Comparison of ENCODE assay signal across 25 cellular contexts in genomic region chr19:8337728-8338127, GRCh38.
"Had no signal": no experiment of that assay in that cellular context is flagged by ENCODE, and none has a peak within 500 bp of the region (broad histone marks: within the 10 kb centered on the region; RNA-seq: fewer than 3 reads in every experiment).

No MANE protein-coding gene starts in this region.

- DNase-seq: activated CD4-positive, alpha-beta memory T cell treated with anti-CD3 and anti-CD28 coated beads for 36 hours; activated CD4-positive, alpha-beta T cell treated with anti-CD3 and anti-CD28 coated beads, Interleukin-2, amount 10 ng/mL, durations not matched to agents 24 days and 14 days; activated CD4-positive, CD25-positive, alpha-beta regulatory T cell treated with anti-CD3 and anti-CD28 coated beads, Interleukin-2, amount 50 U/mL, for 72 hours; activated CD8-positive, alpha-beta memory T cell treated with anti-CD3 and anti-CD28 coated beads, Interleukin-2, amount 50 U/mL, for 4 hours; activated effector memory CD4-positive, alpha-beta T cell treated with anti-CD3 and anti-CD28 coated beads, Interleukin-2, amount 50 U/mL, for 16 hours; activated naive CD4-positive, alpha-beta T cell treated with anti-CD3 and anti-CD28 coated beads, Interleukin-2, amount 10 ng/mL, durations not matched to agents 7 days and 5 days; activated naive CD8-positive, alpha-beta T cell treated with anti-CD3 and anti-CD28 coated beads, Interleukin-2, amount 10 ng/mL, durations not matched to agents 7 days and 5 days; activated T-cell treated with anti-CD3 and anti-CD28 coated beads, Interleukin-2, amount 50 U/mL, for 1 hour; effector memory CD8-positive, alpha-beta T cell; foreskin fibroblast; kidney glomerular epithelial cell; left ventricle myocardium superior; nephron progenitor cell; right cardiac atrium; stimulated activated CD4-positive, alpha-beta T cell treated with anti-CD3 and anti-CD28 coated beads, Interleukin-2, amount 100 ng/mL, for 48 hours; substantia nigra; T-helper 2 cell; upper lobe of right lung had no signal

- H3K4me1 Mint-ChIP-seq: brain had no signal

- H3K27ac Mint-ChIP-seq: activated CD4-positive, alpha-beta memory T cell treated with anti-CD3 and anti-CD28 coated beads for 36 hours; activated CD4-positive, alpha-beta T cell treated with anti-CD3 and anti-CD28 coated beads, Interleukin-2, amount 10 ng/mL, durations not matched to agents 24 days and 14 days; activated naive CD4-positive, alpha-beta T cell treated with anti-CD3 and anti-CD28 coated beads, Interleukin-2, amount 10 ng/mL, durations not matched to agents 7 days and 5 days; activated naive CD8-positive, alpha-beta T cell treated with anti-CD3 and anti-CD28 coated beads, Interleukin-2, amount 10 ng/mL, durations not matched to agents 7 days and 5 days; activated T-helper 1 cell treated with anti-CD3 and anti-CD28 coated beads, Interleukin-12 subunit alpha, Interleukin-12 subunit beta, Interleukin-2, Interleukin-4 antibody, amounts not matched to agents 30 ng/mL and 10 ng/mL and 1 ng/mL, durations not matched to agents 14 hours and 24 hours and 36 hours; brain; effector memory CD8-positive, alpha-beta T cell; nephron progenitor cell; stimulated activated naive CD8-positive, alpha-beta T cell treated with anti-CD3 and anti-CD28 coated beads, Interleukin-15, Interleukin-2, amounts not matched to agents 100 ng/mL and 50 ng/mL, for 24 hours had no signal

- H3K36me3 ChIP-seq: ascending aorta, cardiac muscle cell had no signal

- ATAC-seq: effector memory CD8-positive, alpha-beta T cell; esophagus mucosa; left ventricle myocardium superior; right cardiac atrium; upper lobe of right lung had no signal

- H3K4me3 ChIP-seq: ascending aorta, cardiac muscle cell, coronary artery, upper lobe of right lung had no signal

- H3K9me3 Mint-ChIP-seq: activated CD4-positive, alpha-beta memory T cell treated with anti-CD3 and anti-CD28 coated beads for 36 hours; activated CD4-positive, alpha-beta T cell treated with anti-CD3 and anti-CD28 coated beads, Interleukin-2, amount 10 ng/mL, durations not matched to agents 24 days and 14 days; activated naive CD4-positive, alpha-beta T cell treated with anti-CD3 and anti-CD28 coated beads, Interleukin-2, amount 10 ng/mL, durations not matched to agents 7 days and 5 days; activated naive CD8-positive, alpha-beta T cell treated with anti-CD3 and anti-CD28 coated beads, Interleukin-2, amount 10 ng/mL, durations not matched to agents 7 days and 5 days; activated T-helper 1 cell treated with anti-CD3 and anti-CD28 coated beads, Interleukin-12 subunit alpha, Interleukin-12 subunit beta, Interleukin-2, Interleukin-4 antibody, amounts not matched to agents 30 ng/mL and 10 ng/mL and 1 ng/mL, durations not matched to agents 14 hours and 24 hours and 36 hours; effector memory CD8-positive, alpha-beta T cell; nephron progenitor cell; stimulated activated naive CD8-positive, alpha-beta T cell treated with anti-CD3 and anti-CD28 coated beads, Interleukin-15, Interleukin-2, amounts not matched to agents 100 ng/mL and 50 ng/mL, for 24 hours had no signal

- H3K27ac ChIP-seq: ascending aorta, cardiac muscle cell, coronary artery, upper lobe of right lung had no signal

- H3K9me3 ChIP-seq: ascending aorta, upper lobe of right lung had no signal

- H3K36me3 Mint-ChIP-seq: activated CD4-positive, alpha-beta memory T cell treated with anti-CD3 and anti-CD28 coated beads for 36 hours; brain had no signal

- H3K4me3 Mint-ChIP-seq: activated CD4-positive, alpha-beta memory T cell treated with anti-CD3 and anti-CD28 coated beads for 36 hours; activated CD4-positive, alpha-beta T cell treated with anti-CD3 and anti-CD28 coated beads, Interleukin-2, amount 10 ng/mL, durations not matched to agents 24 days and 14 days; activated naive CD4-positive, alpha-beta T cell treated with anti-CD3 and anti-CD28 coated beads, Interleukin-2, amount 10 ng/mL, durations not matched to agents 7 days and 5 days; activated naive CD8-positive, alpha-beta T cell treated with anti-CD3 and anti-CD28 coated beads, Interleukin-2, amount 10 ng/mL, durations not matched to agents 7 days and 5 days; activated T-helper 1 cell treated with anti-CD3 and anti-CD28 coated beads, Interleukin-12 subunit alpha, Interleukin-12 subunit beta, Interleukin-2, Interleukin-4 antibody, amounts not matched to agents 30 ng/mL and 10 ng/mL and 1 ng/mL, durations not matched to agents 14 hours and 24 hours and 36 hours; effector memory CD8-positive, alpha-beta T cell; nephron progenitor cell; stimulated activated naive CD8-positive, alpha-beta T cell treated with anti-CD3 and anti-CD28 coated beads, Interleukin-15, Interleukin-2, amounts not matched to agents 100 ng/mL and 50 ng/mL, for 24 hours had no signal
